Comparison of ENCODE assay signal across 28 cellular contexts in the genomic region with DNA sequence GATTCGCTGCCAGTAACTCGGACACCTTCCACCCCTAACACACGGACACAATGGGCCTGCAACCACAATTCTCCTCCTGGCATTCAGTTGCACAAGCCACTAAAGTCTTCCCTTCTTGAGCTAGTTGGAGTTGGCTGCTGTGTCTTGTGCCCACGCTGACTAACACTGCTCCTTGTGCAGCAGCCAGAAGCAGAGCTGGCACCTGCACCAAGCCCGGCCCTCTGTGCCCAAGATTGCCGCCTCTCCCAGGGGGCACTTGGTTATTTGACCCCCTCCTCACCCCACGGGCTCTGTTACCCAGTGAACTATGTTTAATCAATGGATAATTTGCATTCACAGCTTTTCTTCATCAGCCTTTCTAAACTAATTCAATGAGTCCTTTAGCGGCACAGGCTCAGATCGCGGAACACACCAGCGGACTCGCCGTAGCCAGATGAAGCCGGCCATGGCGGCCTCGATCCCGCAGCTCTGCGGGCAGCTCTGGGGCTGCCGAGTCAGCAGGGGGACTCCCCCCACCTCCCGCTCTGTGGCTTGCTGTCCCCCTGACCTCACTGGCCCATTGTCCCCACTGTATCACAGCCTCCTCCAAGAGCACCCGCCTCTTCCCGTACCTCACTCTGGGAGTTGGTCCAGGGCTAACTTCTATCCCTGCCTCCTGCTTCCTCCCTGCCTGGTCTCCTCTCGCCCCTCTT.
A peak's percentile ranks its signal among the peaks of the same experiment; 100 is the strongest.
DNase-seq lines count a peak whose midpoint lies in the region; ATAC-seq, FAIRE-seq and TF ChIP-seq lines count a peak whose summit lies in the region.
"Had no signal": no experiment of that assay in that cellular context is flagged by ENCODE, and none has a peak within 500 bp of the region (broad histone marks: within the 10 kb centered on the region; RNA-seq: fewer than 3 reads in every experiment).

No MANE protein-coding gene starts in this region.

- no peaks in the 10 kb centered on the region for H3K79me1 ChIP-seq in H1 (ENCODE audit: low read depth, low read length)

- H3K27me3 ChIP-seq in H1 (replicated peaks in 1 of 4; ENCODE audit: control insufficient read depth in 3 of 4, extremely low read depth in 1 of 4, insufficient read depth in 3 of 4, low read length in 3 of 4) (no peaks in the 10 kb centered on the region), stomach (peaks cover 0 to under 1% (median 0%) of the 10 kb centered on the region in 3 donors)
- H3K27me3 ChIP-seq: heart right ventricle, upper lobe of left lung had no signal

- no peaks in the 10 kb centered on the region for H3K79me2 ChIP-seq in H1 (ENCODE audit: control insufficient read depth in 1 of 2, insufficient read depth in 2 of 2, low read length in 2 of 2)

- no peaks in the 10 kb centered on the region for H3K23me2 ChIP-seq in H1 (ENCODE audit: low read depth, low read length)

- peak in 30 of 56 donors; percentile 8 to 79 (median 40) for DNase-seq in amygdala (lab: John Stamatoyannopoulos, UW)
- no peak for DNase-seq in H1 (ENCODE audit: low read depth in 1 of 2, low spot score in 2 of 2)
- peak; percentile 43 for DNase-seq in midbrain (lab: John Stamatoyannopoulos, UW)
- peak; percentile 15 for DNase-seq in stomach
- DNase-seq in activated CD4-positive, alpha-beta T cell treated with anti-CD3 and anti-CD28 coated beads, Interleukin-2, amount 10 ng/mL, durations not matched to agents 24 days and 14 days: no peak
- DNase-seq in NCI-H2107 treated with DMSO at 0.1 percent for 48 hours (lab: John Stamatoyannopoulos, UW; ENCODE audit: unreplicated experiment): no peak
- no peak for DNase-seq in T-helper 17 cell
- DNase-seq: activated CD8-positive, alpha-beta T cell treated with anti-CD3 and anti-CD28 coated beads, Interleukin-2, amount 10 ng/mL, durations not matched to agents 7 days and 5 days; activated naive CD8-positive, alpha-beta T cell treated with anti-CD3 and anti-CD28 coated beads, Interleukin-2, amount 50 U/mL, for 24 hours; Calu3; DND-41; effector memory CD4-positive, alpha-beta T cell; H9; heart right ventricle; NCI-H1105 treated with DMSO at 0.1 percent for 48 hours; NCI-H2029 treated with DMSO at 0.1 percent for 48 hours; NCI-H345; NCI-H774; SK-N-SH; stimulated activated CD4-positive, alpha-beta T cell treated with anti-CD3 and anti-CD28 coated beads, Interleukin-2, amount 100 ng/mL, for 24 hours; T-helper 2 cell; upper lobe of left lung had no signal

- 0 out of 2 replicates have a peak overlapping the region, but pooled peaks have one; percentile 6 for H4K8ac ChIP-seq in H1 (ENCODE audit: extremely low read depth, insufficient read depth, low read length)

- no peak overlapping the region for H3K4me2 ChIP-seq in H1 (ENCODE audit: insufficient read depth in 1 of 2, low read depth in 2 of 2, low read length in 2 of 2)
- H3K4me2 ChIP-seq: SK-N-SH, smooth muscle cell had no signal

- TF ChIP-seq EP300 in H1 (IDR thresholded peaks at IDR 0.05; ENCODE audit: borderline replicate concordance in 1 of 2, low read depth in 2 of 2, low read length in 2 of 2) (no peak), stomach (IDR thresholded peaks at IDR 0.05) (no peak)

- intact Hi-C loops in stomach (cut with DNase I; ENCODE audit: low total_unique reads): no loop called here
- intact Hi-C loops in activated CD4-positive, alpha-beta T cell treated with anti-CD3 and anti-CD28 coated beads, Interleukin-2, amount 10 ng/mL, durations not matched to agents 24 days and 14 days (cut with micrococcal nuclease): no loop called here

- POLR2A ChIA-PET in H1 (lab: Charles Lee; ENCODE audit: partially characterized antibody): no interaction called here

- no peak overlapping the region for H3K23ac ChIP-seq in H1 (ENCODE audit: insufficient read length)

- no peak overlapping the region for H3K14ac ChIP-seq in H1 (ENCODE audit: insufficient read length)

- no peak overlapping the region for H3K4ac ChIP-seq in H1 (replicated peaks; ENCODE audit: insufficient read length, low read depth, low read length)

- no peaks in the 10 kb centered on the region for H3K36me3 Mint-ChIP-seq in activated CD4-positive, alpha-beta T cell treated with anti-CD3 and anti-CD28 coated beads, Interleukin-2, amount 10 ng/mL, durations not matched to agents 24 days and 14 days (ENCODE audit: low read depth)
- no peaks in the 10 kb centered on the region for H3K36me3 Mint-ChIP-seq in T-helper 17 cell (ENCODE audit: low read depth)
- H3K36me3 Mint-ChIP-seq: IgD-negative memory B cell had no signal

- H3K27ac Mint-ChIP-seq in activated CD4-positive, alpha-beta T cell treated with anti-CD3 and anti-CD28 coated beads, Interleukin-2, amount 10 ng/mL, durations not matched to agents 24 days and 14 days: no peak overlapping the region
- no peak overlapping the region for H3K27ac Mint-ChIP-seq in T-helper 17 cell
- H3K27ac Mint-ChIP-seq: activated CD8-positive, alpha-beta T cell treated with anti-CD3 and anti-CD28 coated beads, Interleukin-2, amount 10 ng/mL, durations not matched to agents 7 days and 5 days; activated naive CD8-positive, alpha-beta T cell treated with anti-CD3 and anti-CD28 coated beads, Interleukin-2, amount 50 U/mL, for 24 hours; H9 had no signal

- H3K27ac ChIP-seq in H1 (ENCODE audit: low read depth, low read length) (no peak overlapping the region), stomach (no peak overlapping the region)
- H3K27ac ChIP-seq: C4-2B, heart right ventricle, RWPE1, upper lobe of left lung had no signal

- no peak overlapping the region for H3K18ac ChIP-seq in H1 (ENCODE audit: extremely low read depth, low read length)

- TF ChIP-seq CTCF in H1 (IDR thresholded peaks at IDR 0.05; ENCODE audit: control extremely low read depth in 1 of 3, insufficient read depth in 1 of 3, low read depth in 1 of 3, low read length in 3 of 3) (no peak), stomach (IDR thresholded peaks at IDR 0.05) (no peak)

- no peak overlapping the region for H2BK15ac ChIP-seq in H1 (ENCODE audit: low read length)

- CTCF ChIA-PET in H1 (lab: Charles Lee; ENCODE audit: partially characterized antibody): no interaction called here

- TF ChIP-seq RAD21 in H1 (IDR thresholded peaks at IDR 0.05 in 1 of 2, conservative IDR thresholded peaks at IDR 0.05 in 1 of 2; ENCODE audit: low read depth in 2 of 2, low read length in 2 of 2): no peak

- H2AK5ac ChIP-seq in H1 (ENCODE audit: low read depth, low read length): no peak overlapping the region

- no peak overlapping the region for H3K9ac ChIP-seq in H1 (replicated peaks in 1 of 4; ENCODE audit: extremely low read depth in 1 of 4, low read depth in 3 of 4, low read length in 3 of 4)
- H3K9ac ChIP-seq: SK-N-SH had no signal

- no peak for TF ChIP-seq POLR2A in H1 (IDR thresholded peaks at IDR 0.05; ENCODE audit: control extremely low read depth in 1 of 2, low read depth in 2 of 2, low read length in 2 of 2)
- TF ChIP-seq POLR2A in stomach (IDR thresholded peaks at IDR 0.05): no peak

- H2BK12ac ChIP-seq in H1 (ENCODE audit: low read depth, low read length): no peak overlapping the region

- H3K56ac ChIP-seq in H1 (replicated peaks; ENCODE audit: insufficient read length, low read depth, low read length): no peak overlapping the region

- no peak overlapping the region for H2AFZ ChIP-seq in H1 (ENCODE audit: low read length)

- H4K91ac ChIP-seq in H1 (replicated peaks; ENCODE audit: insufficient read length, low read length): no peak overlapping the region

- H3K9me3 ChIP-seq in H1 (ENCODE audit: insufficient read depth in 2 of 2, low read depth in 1 of 2, low read length in 1 of 2): no peaks in the 10 kb centered on the region
- H3K9me3 ChIP-seq in stomach: no peaks in the 10 kb centered on the region
- H3K9me3 ChIP-seq in T-helper 17 cell (ENCODE audit: control insufficient read depth, low read length, poor library complexity, severe bottlenecking): no peaks in the 10 kb centered on the region
- H3K9me3 ChIP-seq: heart right ventricle, upper lobe of left lung had no signal

- H3K36me3 ChIP-seq in H1 (ENCODE audit: control insufficient read depth in 2 of 4, insufficient read depth in 4 of 4, low read length in 3 of 4): no peaks in the 10 kb centered on the region
- no peaks in the 10 kb centered on the region for H3K36me3 ChIP-seq in stomach
- H3K36me3 ChIP-seq: heart right ventricle, upper lobe of left lung had no signal

- no peak for FAIRE-seq in H1 (lab: Jason Lieb, UNC)
- FAIRE-seq: bronchial epithelial cell, colon had no signal

- no peak overlapping the region for H2BK20ac ChIP-seq in H1 (ENCODE audit: low read length)

- H4K20me1 ChIP-seq in H1 (replicated peaks in 1 of 2; ENCODE audit: control insufficient read depth in 1 of 2, insufficient read depth in 2 of 2, low read length in 2 of 2): no peaks in the 10 kb centered on the region

- no peaks in the 10 kb centered on the region for H3K4me1 ChIP-seq in H1 (replicated peaks in 1 of 4; ENCODE audit: control insufficient read depth in 3 of 4, insufficient read depth in 4 of 4, low read length in 3 of 4)
- H3K4me1 ChIP-seq in stomach: peaks cover 3 to 15% (median 10%) of the 10 kb centered on the region in 4 donors

- H3K27me3 Mint-ChIP-seq in activated CD4-positive, alpha-beta T cell treated with anti-CD3 and anti-CD28 coated beads, Interleukin-2, amount 10 ng/mL, durations not matched to agents 24 days and 14 days: peaks cover 23% of the 10 kb centered on the region
- peaks cover 14% of the 10 kb centered on the region for H3K27me3 Mint-ChIP-seq in T-helper 17 cell

- H3K9me3 Mint-ChIP-seq in activated CD4-positive, alpha-beta T cell treated with anti-CD3 and anti-CD28 coated beads, Interleukin-2, amount 10 ng/mL, durations not matched to agents 24 days and 14 days: no peaks in the 10 kb centered on the region
- H3K9me3 Mint-ChIP-seq: activated naive CD8-positive, alpha-beta T cell treated with anti-CD3 and anti-CD28 coated beads, Interleukin-2, amount 50 U/mL, for 24 hours had no signal

- H3K4me3 ChIP-seq in H1 (ENCODE audit: extremely low read depth in 1 of 4, insufficient read depth in 2 of 4, low read depth in 3 of 4, low read length in 4 of 4): no peak overlapping the region
- no peak overlapping the region for H3K4me3 ChIP-seq in stomach
- H3K4me3 ChIP-seq: heart right ventricle, smooth muscle cell, upper lobe of left lung had no signal

- no peak overlapping the region for H4K5ac ChIP-seq in H1 (ENCODE audit: insufficient read length, low read depth, low read length)

- no peak overlapping the region for H2BK120ac ChIP-seq in H1 (replicated peaks; ENCODE audit: low read depth, low read length)

- no peaks in the 10 kb centered on the region for H3K4me1 Mint-ChIP-seq in activated CD4-positive, alpha-beta T cell treated with anti-CD3 and anti-CD28 coated beads, Interleukin-2, amount 10 ng/mL, durations not matched to agents 24 days and 14 days
- H3K4me1 Mint-ChIP-seq in T-helper 17 cell: peaks cover 3% of the 10 kb centered on the region
- H3K4me1 Mint-ChIP-seq: activated naive CD8-positive, alpha-beta T cell treated with anti-CD3 and anti-CD28 coated beads, Interleukin-2, amount 50 U/mL, for 24 hours had no signal

- no peak overlapping the region for H3K4me3 Mint-ChIP-seq in activated CD4-positive, alpha-beta T cell treated with anti-CD3 and anti-CD28 coated beads, Interleukin-2, amount 10 ng/mL, durations not matched to agents 24 days and 14 days
- H3K4me3 Mint-ChIP-seq in T-helper 17 cell: no peak overlapping the region
- H3K4me3 Mint-ChIP-seq: activated CD8-positive, alpha-beta T cell treated with anti-CD3 and anti-CD28 coated beads, Interleukin-2, amount 10 ng/mL, durations not matched to agents 7 days and 5 days; activated naive CD8-positive, alpha-beta T cell treated with anti-CD3 and anti-CD28 coated beads, Interleukin-2, amount 50 U/mL, for 24 hours; H9 had no signal

- H2BK5ac ChIP-seq in H1 (ENCODE audit: low read depth, low read length): no peak overlapping the region

- ATAC-seq in T-helper 17 cell: no peak
- ATAC-seq: activated CD8-positive, alpha-beta T cell treated with anti-CD3 and anti-CD28 coated beads, Interleukin-2, amount 10 ng/mL, durations not matched to agents 7 days and 5 days; activated naive CD8-positive, alpha-beta T cell treated with anti-CD3 and anti-CD28 coated beads, Interleukin-2, amount 50 U/mL, for 24 hours had no signal

- WGBS in H1 (ENCODE audit: extremely low coverage in 1 of 2, insufficient coverage in 1 of 2, insufficient read length in 1 of 2, insufficient replicate concordance in 2 of 2, low coverage in 1 of 2, low lambda C conversion rate in 2 of 2, missing lambda C conversion rate in 1 of 2), 2 experiments: 91% methylated on average over 23 of the region's 23 CpGs; no CpG with 5 or more reads in 1 of the 2 experiments
- 88 to 93% (median 89%) methylated on average over 22 to 23 of the region's 23 CpGs for WGBS in stomach, 5 donors

Comparison
In these comparisons a context has a peak if more than half of its experiments do, and no peak if none do; other contexts are left out.
1. DNase-seq: peak in amygdala (30 of 56), midbrain (single experiment) and stomach (single experiment); none in H1 (0 of 2), activated CD4-positive, alpha-beta T cell treated with anti-CD3 and anti-CD28 coated beads, Interleukin-2, amount 10 ng/mL, durations not matched to agents 24 days and 14 days (single experiment), NCI-H2107 treated with DMSO at 0.1 percent for 48 hours (single experiment) and T-helper 17 cell (0 of 3).